ENCODE assay signal across 18 cellular contexts in genomic region chr6:111076024-111076680, GRCh38. TPM values are rescaled to one million over a fixed set of nuclear protein-coding genes. Genes with fewer than 3 reads are reported as not detected.
A peak's percentile ranks its signal among the peaks of the same experiment; 100 is the strongest.
DNase-seq lines count a peak whose midpoint lies in the region; ATAC-seq, FAIRE-seq and TF ChIP-seq lines count a peak whose summit lies in the region.
"Had no signal": no experiment of that assay in that cellular context is flagged by ENCODE, and none has a peak within 500 bp of the region (broad histone marks: within the 10 kb centered on the region; RNA-seq: fewer than 3 reads in every experiment).

No MANE protein-coding gene starts in this region.

- DNase-seq in GM18507 (ENCODE audit: extremely low spot score, insufficient read length, low read depth) (no peak), HT1080 (ENCODE audit: low read depth) (peak; percentile 36), endothelial cell (ENCODE audit: low spot score) (no peak), lower lobe of right lung (no peak), cerebellar cortex (ENCODE audit: low spot score) (no peak)
- DNase-seq: KBM-7, left cardiac atrium, OCI-M1 had no signal

- no peaks in the 10 kb centered on the region for H3K36me3 Mint-ChIP-seq in endothelial cell (ENCODE audit: low read depth, unreplicated experiment)
- H3K36me3 Mint-ChIP-seq: activated naive CD4-positive, alpha-beta T cell treated with anti-CD3 and anti-CD28 coated beads, Interleukin-2, amount 50 U/mL, for 24 hours had no signal

- no peaks in the 10 kb centered on the region for H3K27me3 ChIP-seq in lower lobe of right lung (ENCODE audit: low read depth)
- H3K27me3 ChIP-seq: body of pancreas, hepatocyte had no signal

- intact Hi-C loops in lower lobe of right lung (cut with DNase I): no loop called here

- H3K27ac ChIP-seq in lower lobe of right lung: peak overlapping the region; percentile 56
- H3K27ac ChIP-seq: hepatocyte, SK-N-MC had no signal

- no peaks in the 10 kb centered on the region for H3K36me3 ChIP-seq in lower lobe of right lung

- TF ChIP-seq CTCF in endothelial cell (IDR thresholded peaks at IDR 0.05; ENCODE audit: unreplicated experiment) (no peak), lower lobe of right lung (IDR thresholded peaks at IDR 0.05) (no peak)

- H3K9me3 Mint-ChIP-seq in endothelial cell (ENCODE audit: unreplicated experiment): no peaks in the 10 kb centered on the region
- H3K9me3 Mint-ChIP-seq: activated naive CD4-positive, alpha-beta T cell treated with anti-CD3 and anti-CD28 coated beads, Interleukin-2, amount 50 U/mL, for 24 hours had no signal

- no peaks in the 10 kb centered on the region for H3K9me3 ChIP-seq in lower lobe of right lung
- H3K9me3 ChIP-seq: body of pancreas had no signal

- peak; percentile 57 for FAIRE-seq in GM18507 (lab: Jason Lieb, UNC)

- H3K4me1 Mint-ChIP-seq in endothelial cell (ENCODE audit: unreplicated experiment): no peaks in the 10 kb centered on the region
- H3K4me1 Mint-ChIP-seq: activated naive CD4-positive, alpha-beta T cell treated with anti-CD3 and anti-CD28 coated beads, Interleukin-2, amount 50 U/mL, for 24 hours had no signal

- H3K4me3 Mint-ChIP-seq in endothelial cell (ENCODE audit: unreplicated experiment): no peak overlapping the region
- H3K4me3 Mint-ChIP-seq: activated naive CD4-positive, alpha-beta T cell treated with anti-CD3 and anti-CD28 coated beads, Interleukin-2, amount 50 U/mL, for 24 hours had no signal

- H3K4me1 ChIP-seq in lower lobe of right lung: no peaks in the 10 kb centered on the region

- H3K27me3 Mint-ChIP-seq in endothelial cell (ENCODE audit: unreplicated experiment): peaks cover 3% of the 10 kb centered on the region

- H3K4me3 ChIP-seq in lower lobe of right lung: no peak overlapping the region
- H3K4me3 ChIP-seq: body of pancreas, hepatocyte, SK-N-MC, skin epidermis had no signal

- H3K27ac Mint-ChIP-seq in endothelial cell (ENCODE audit: unreplicated experiment): peak overlapping the region; percentile 30
- H3K27ac Mint-ChIP-seq: activated naive CD4-positive, alpha-beta T cell treated with anti-CD3 and anti-CD28 coated beads, Interleukin-2, amount 50 U/mL, for 24 hours had no signal

- ATAC-seq in lower lobe of right lung: peak; percentile 76 to 79
- ATAC-seq in HG03354 (IDR thresholded peaks at IDR 0.05; ENCODE audit: poor library complexity, severe bottlenecking, unreplicated experiment): no peak
- no peak for ATAC-seq in HG03108 (IDR thresholded peaks at IDR 0.05; ENCODE audit: unreplicated experiment)
- no peak for ATAC-seq in GM19324 (IDR thresholded peaks at IDR 0.05; ENCODE audit: low FRiP score, unreplicated experiment)
- ATAC-seq: body of pancreas had no signal

RNA-seq across cellular contexts. Expression of gene SLC16A10, which starts 11.2 kb away (rescaled TPM):
- 5.2 TPM in 2 replicates for total RNA-seq in HT1080 (2014; rRNA removed; shearing (Covaris generic))
- polyA plus RNA-seq in HT1080 (2015; cell fraction: cytosol; rRNA removed): 2.4 and 4.5 TPM in 2 replicates
- polyA plus RNA-seq in HT1080 (2015; cell fraction: nucleus; rRNA removed): 2.1 and 4.0 TPM in 2 replicates
- total RNA-seq in endothelial cell (ENCODE audit: unreplicated experiment) (2.4 TPM), lower lobe of right lung (11.9 TPM)
- total RNA-seq: dermis microvascular lymphatic vessel endothelial cell, osteocyte had no signal

Comparison
In these comparisons a context has a peak if more than half of its experiments do, and no peak if none do; other contexts are left out.
1. ATAC-seq: peak in lower lobe of right lung (2 of 2); none in HG03354 (single experiment), HG03108 (single experiment) and GM19324 (single experiment).